In genomic region chr19:42023121-42023942, GRCh38 we compare ENCODE assay signal across 8 cellular contexts. TPM values are rescaled to one million over a fixed set of nuclear protein-coding genes. Genes with fewer than 3 reads are reported as not detected.
DNase-seq lines count a peak whose midpoint lies in the region; TF ChIP-seq lines count a peak whose summit lies in the region.
"Had no signal": no experiment of that assay in that cellular context is flagged by ENCODE, and none has a peak within 500 bp of the region (broad histone marks: within the 10 kb centered on the region; RNA-seq: fewer than 3 reads in every experiment).

No MANE protein-coding gene starts in this region.

- peak; percentile 18 for TF ChIP-seq CTCF in parathyroid adenoma (IDR thresholded peaks at IDR 0.05)

- DNase-seq in GM04503 (ENCODE audit: low read depth) (peak; percentile 27), MG63 (peak; percentile 65), T-helper 9 cell (no peak), NCI-H2081 treated with DMSO at 0.1 percent for 48 hours (lab: John Stamatoyannopoulos, UW) (no peak), epidermal melanocyte (ENCODE audit: insufficient read length, low spot score) (no peak)
- peak; percentile 24 for DNase-seq in activated naive CD8-positive, alpha-beta T cell treated with anti-CD3 and anti-CD28 coated beads for 36 hours
- DNase-seq: upper lobe of right lung had no signal

- no peak overlapping the region for H3K9ac ChIP-seq in parathyroid adenoma

- no peak overlapping the region for H3K27ac Mint-ChIP-seq in activated naive CD8-positive, alpha-beta T cell treated with anti-CD3 and anti-CD28 coated beads for 36 hours

- H3K36me3 Mint-ChIP-seq in activated naive CD8-positive, alpha-beta T cell treated with anti-CD3 and anti-CD28 coated beads for 36 hours, result no peaks in the 10 kb centered on the region

- no peaks in the 10 kb centered on the region for H3K36me3 ChIP-seq in MG63
- no peaks in the 10 kb centered on the region for H3K36me3 ChIP-seq in parathyroid adenoma (ENCODE audit: control insufficient read depth, insufficient read depth, low read length)
- H3K36me3 ChIP-seq: upper lobe of right lung had no signal

- H3K4me3 ChIP-seq in MG63, result no peak overlapping the region
- no peak overlapping the region for H3K4me3 ChIP-seq in parathyroid adenoma (ENCODE audit: low read depth, low read length)
- H3K4me3 ChIP-seq: upper lobe of right lung had no signal

- peaks cover 4% of the 10 kb centered on the region for H3K27me3 Mint-ChIP-seq in activated naive CD8-positive, alpha-beta T cell treated with anti-CD3 and anti-CD28 coated beads for 36 hours

- H3K27me3 ChIP-seq in MG63, result no peaks in the 10 kb centered on the region
- no peaks in the 10 kb centered on the region for H3K27me3 ChIP-seq in parathyroid adenoma (ENCODE audit: control insufficient read depth, insufficient read depth, low read length)

- peaks cover 6% of the 10 kb centered on the region for H3K4me1 Mint-ChIP-seq in activated naive CD8-positive, alpha-beta T cell treated with anti-CD3 and anti-CD28 coated beads for 36 hours

- H3K9me3 ChIP-seq in MG63 (no peaks in the 10 kb centered on the region), parathyroid adenoma (ENCODE audit: control insufficient read depth, low read length) (no peaks in the 10 kb centered on the region)
- H3K9me3 ChIP-seq: upper lobe of right lung had no signal

- H3K9me3 Mint-ChIP-seq in activated naive CD8-positive, alpha-beta T cell treated with anti-CD3 and anti-CD28 coated beads for 36 hours, result no peaks in the 10 kb centered on the region

- no peak overlapping the region for H3K4me3 Mint-ChIP-seq in activated naive CD8-positive, alpha-beta T cell treated with anti-CD3 and anti-CD28 coated beads for 36 hours

- H3K79me2 ChIP-seq in parathyroid adenoma, result peaks cover 10% of the 10 kb centered on the region

- H3K4me1 ChIP-seq in parathyroid adenoma, result no peaks in the 10 kb centered on the region

- no peak overlapping the region for H2AFZ ChIP-seq in parathyroid adenoma

- no peak overlapping the region for H3K27ac ChIP-seq in parathyroid adenoma
- H3K27ac ChIP-seq: upper lobe of right lung had no signal

- no peak overlapping the region for H3K4me2 ChIP-seq in parathyroid adenoma (ENCODE audit: low read length)

RNA-seq across cellular contexts. Expression of gene ATP1A3, which starts 29.3 kb away (rescaled TPM):
- total RNA-seq in MG63 (2014; rRNA removed; shearing (Covaris generic); ENCODE audit: low replicate concordance), result not detected in 2 replicates
- total RNA-seq in activated naive CD8-positive, alpha-beta T cell treated with anti-CD3 and anti-CD28 coated beads for 36 hours, result 1 to 10 TPM; 4.3 to 4.8 TPM
- total RNA-seq: upper lobe of right lung had no signal

RNA-seq across cellular contexts. Expression of gene GRIK5, which starts 46.7 kb away (rescaled TPM):
- total RNA-seq in MG63 (2014; rRNA removed; shearing (Covaris generic); ENCODE audit: low replicate concordance), result not detected in 2 replicates
- under 1 TPM; 0.58 to 0.74 TPM for total RNA-seq in activated naive CD8-positive, alpha-beta T cell treated with anti-CD3 and anti-CD28 coated beads for 36 hours

RNA-seq across cellular contexts. Expression of gene ZNF574, which starts 52.6 kb away (rescaled TPM):
- total RNA-seq in MG63 (2014; rRNA removed; shearing (Covaris generic); ENCODE audit: low replicate concordance), result 18.8 and 20.4 TPM in 2 replicates
- total RNA-seq in activated naive CD8-positive, alpha-beta T cell treated with anti-CD3 and anti-CD28 coated beads for 36 hours, result 10 to 100 TPM; 15.5 to 16.0 TPM

Comparison
In these comparisons a context has a peak if more than half of its experiments do, and no peak if none do; other contexts are left out.
1. DNase-seq: peak in GM04503 (single experiment), MG63 (single experiment) and activated naive CD8-positive, alpha-beta T cell treated with anti-CD3 and anti-CD28 coated beads for 36 hours (single experiment); none in T-helper 9 cell (single experiment), NCI-H2081 treated with DMSO at 0.1 percent for 48 hours (single experiment) and epidermal melanocyte (single experiment).